In genomic region chr5:137481596-137481995, GRCh38 we compare ENCODE assay signal across 21 cellular contexts. TPM values are rescaled to one million over a fixed set of nuclear protein-coding genes. Genes with fewer than 3 reads are reported as not detected.
DNase-seq lines count a peak whose midpoint lies in the region; ATAC-seq, FAIRE-seq and TF ChIP-seq lines count a peak whose summit lies in the region.
"Had no signal": no experiment of that assay in that cellular context is flagged by ENCODE, and none has a peak within 500 bp of the region (broad histone marks: within the 10 kb centered on the region; RNA-seq: fewer than 3 reads in every experiment).

No MANE protein-coding gene starts in this region.

- DNase-seq in NCI-H2029 treated with DMSO at 0.1 percent for 48 hours (lab: John Stamatoyannopoulos, UW) (peak; percentile 6), NCI-H2029 (lab: John Stamatoyannopoulos, UW) (no peak), DMS79 treated with DMSO at 0.1 percent for 48 hours (lab: John Stamatoyannopoulos, UW) (peak; percentile 54), astrocyte (ENCODE audit: low read depth) (peak; percentile 30), kidney glomerular epithelial cell (lab: John Stamatoyannopoulos, UW) (peak; percentile 10), DMS53 treated with DMSO at 0.1 percent for 48 hours (lab: John Stamatoyannopoulos, UW; ENCODE audit: unreplicated experiment) (no peak), DMS114 treated with DMSO at 0.1 percent for 48 hours (lab: John Stamatoyannopoulos, UW; ENCODE audit: unreplicated experiment) (no peak)
- no peak for DNase-seq in stimulated activated naive B cell treated with anti-CD40 and anti-IgM and Interleukin-4, amounts not matched to agents 10 μg/mL and 1 μg/mL and 100 μg/mL, for 72 hours
- DNase-seq: CD4-positive, alpha-beta memory T cell; EL; HFFc6; KG1; NCI-H1048; NCI-H146; NCI-H510A treated with DMSO at 0.1 percent for 48 hours had no signal

- no peaks in the 10 kb centered on the region for H3K4me1 Mint-ChIP-seq in astrocyte (ENCODE audit: low read depth, unreplicated experiment)
- H3K4me1 Mint-ChIP-seq in stimulated activated naive B cell treated with anti-CD40 and anti-IgM and Interleukin-4, amounts not matched to agents 10 μg/mL and 1 μg/mL and 100 μg/mL, for 72 hours, result no peaks in the 10 kb centered on the region
- H3K4me1 Mint-ChIP-seq: CD4-positive, alpha-beta memory T cell had no signal

- H3K36me3 Mint-ChIP-seq in astrocyte (ENCODE audit: low read depth, unreplicated experiment), result no peaks in the 10 kb centered on the region
- no peaks in the 10 kb centered on the region for H3K36me3 Mint-ChIP-seq in stimulated activated naive B cell treated with anti-CD40 and anti-IgM and Interleukin-4, amounts not matched to agents 10 μg/mL and 1 μg/mL and 100 μg/mL, for 72 hours
- H3K36me3 Mint-ChIP-seq: CD4-positive, alpha-beta memory T cell had no signal

- peaks cover 8% of the 10 kb centered on the region for H3K4me1 ChIP-seq in astrocyte (ENCODE audit: insufficient read depth, low read length)
- H3K4me1 ChIP-seq: SJCRH30 had no signal

- H4K20me1 ChIP-seq in astrocyte (ENCODE audit: insufficient read depth, low read length), result peaks cover 5% of the 10 kb centered on the region

- no peak overlapping the region for H3K27ac Mint-ChIP-seq in astrocyte (ENCODE audit: unreplicated experiment)
- no peak overlapping the region for H3K27ac Mint-ChIP-seq in stimulated activated naive B cell treated with anti-CD40 and anti-IgM and Interleukin-4, amounts not matched to agents 10 μg/mL and 1 μg/mL and 100 μg/mL, for 72 hours
- H3K27ac Mint-ChIP-seq: CD4-positive, alpha-beta memory T cell; HFFc6 had no signal

- TF ChIP-seq CTCF in astrocyte (IDR thresholded peaks at IDR 0.05; ENCODE audit: insufficient read depth, low read depth, low read length), result no peak

- H3K27me3 Mint-ChIP-seq in astrocyte (ENCODE audit: low read depth, unreplicated experiment), result peaks cover 1% of the 10 kb centered on the region
- H3K27me3 Mint-ChIP-seq in stimulated activated naive B cell treated with anti-CD40 and anti-IgM and Interleukin-4, amounts not matched to agents 10 μg/mL and 1 μg/mL and 100 μg/mL, for 72 hours, result no peaks in the 10 kb centered on the region

- H3K4me2 ChIP-seq in astrocyte (ENCODE audit: low read length), result no peak overlapping the region

- H3K9ac ChIP-seq in astrocyte (ENCODE audit: low read length), result no peak overlapping the region

- no peak for ATAC-seq in stimulated activated naive B cell treated with anti-CD40 and anti-IgM and Interleukin-4, amounts not matched to agents 10 μg/mL and 1 μg/mL and 100 μg/mL, for 72 hours (replicated peaks)
- ATAC-seq: HepG2 had no signal

- no peak overlapping the region for H3K4me3 Mint-ChIP-seq in astrocyte (ENCODE audit: unreplicated experiment)
- no peak overlapping the region for H3K4me3 Mint-ChIP-seq in stimulated activated naive B cell treated with anti-CD40 and anti-IgM and Interleukin-4, amounts not matched to agents 10 μg/mL and 1 μg/mL and 100 μg/mL, for 72 hours
- H3K4me3 Mint-ChIP-seq: CD4-positive, alpha-beta memory T cell; HFFc6 had no signal

- no peak overlapping the region for H3K27ac ChIP-seq in astrocyte (ENCODE audit: low read depth, low read length)
- H3K27ac ChIP-seq: 22Rv1, SJCRH30 had no signal

- H2AFZ ChIP-seq in astrocyte (ENCODE audit: low read depth, low read length), result no peak overlapping the region

- H3K36me3 ChIP-seq in astrocyte (ENCODE audit: insufficient read depth, low read length), result no peaks in the 10 kb centered on the region
- H3K36me3 ChIP-seq: SJCRH30 had no signal

- no peaks in the 10 kb centered on the region for H3K9me3 Mint-ChIP-seq in astrocyte (ENCODE audit: unreplicated experiment)
- H3K9me3 Mint-ChIP-seq in stimulated activated naive B cell treated with anti-CD40 and anti-IgM and Interleukin-4, amounts not matched to agents 10 μg/mL and 1 μg/mL and 100 μg/mL, for 72 hours, result no peaks in the 10 kb centered on the region
- H3K9me3 Mint-ChIP-seq: CD4-positive, alpha-beta memory T cell; HFFc6 had no signal

- no peaks in the 10 kb centered on the region for H3K9me3 ChIP-seq in astrocyte (ENCODE audit: insufficient read depth, low read depth, low read length)
- H3K9me3 ChIP-seq: SJCRH30 had no signal

- H3K27me3 ChIP-seq in astrocyte (ENCODE audit: insufficient read depth, low read length), result no peaks in the 10 kb centered on the region

- H3K4me3 ChIP-seq in astrocyte (ENCODE audit: insufficient read depth, low read depth, low read length), result no peak overlapping the region
- H3K4me3 ChIP-seq: SJCRH30 had no signal

- no peak for FAIRE-seq in astrocyte (lab: Jason Lieb, UNC)
- FAIRE-seq: D721Med, GM19239, H54, HepG2 had no signal

- H3K79me2 ChIP-seq in astrocyte (ENCODE audit: insufficient read depth, low read length), result peaks cover 81% of the 10 kb centered on the region

RNA-seq across cellular contexts. Expression of gene SPOCK1, which starts 17.5 kb away (rescaled TPM):
- 53.5 and 71.0 TPM in 2 replicates for total RNA-seq in astrocyte
- total RNA-seq: CD4-positive, alpha-beta memory T cell had no signal

Comparison
In these comparisons a context has a peak if more than half of its experiments do, and no peak if none do; other contexts are left out.
1. DNase-seq: peak in NCI-H2029 treated with DMSO at 0.1 percent for 48 hours (single experiment), DMS79 treated with DMSO at 0.1 percent for 48 hours (single experiment), astrocyte (single experiment) and kidney glomerular epithelial cell (single experiment); none in NCI-H2029 (single experiment), DMS53 treated with DMSO at 0.1 percent for 48 hours (single experiment), stimulated activated naive B cell treated with anti-CD40 and anti-IgM and Interleukin-4, amounts not matched to agents 10 μg/mL and 1 μg/mL and 100 μg/mL, for 72 hours (single experiment) and DMS114 treated with DMSO at 0.1 percent for 48 hours (single experiment).